In genomic region chr2:148654414-148654813, GRCh38 we compare ENCODE assay signal across 2 cellular contexts.
TF ChIP-seq lines count a peak whose summit lies in the region.

No MANE protein-coding gene starts in this region.

TF ChIP-seq in K562, 482 proteins besides CTCF, POLR2A, EP300 and RAD21:
- TF ChIP-seq, protein P1, sequence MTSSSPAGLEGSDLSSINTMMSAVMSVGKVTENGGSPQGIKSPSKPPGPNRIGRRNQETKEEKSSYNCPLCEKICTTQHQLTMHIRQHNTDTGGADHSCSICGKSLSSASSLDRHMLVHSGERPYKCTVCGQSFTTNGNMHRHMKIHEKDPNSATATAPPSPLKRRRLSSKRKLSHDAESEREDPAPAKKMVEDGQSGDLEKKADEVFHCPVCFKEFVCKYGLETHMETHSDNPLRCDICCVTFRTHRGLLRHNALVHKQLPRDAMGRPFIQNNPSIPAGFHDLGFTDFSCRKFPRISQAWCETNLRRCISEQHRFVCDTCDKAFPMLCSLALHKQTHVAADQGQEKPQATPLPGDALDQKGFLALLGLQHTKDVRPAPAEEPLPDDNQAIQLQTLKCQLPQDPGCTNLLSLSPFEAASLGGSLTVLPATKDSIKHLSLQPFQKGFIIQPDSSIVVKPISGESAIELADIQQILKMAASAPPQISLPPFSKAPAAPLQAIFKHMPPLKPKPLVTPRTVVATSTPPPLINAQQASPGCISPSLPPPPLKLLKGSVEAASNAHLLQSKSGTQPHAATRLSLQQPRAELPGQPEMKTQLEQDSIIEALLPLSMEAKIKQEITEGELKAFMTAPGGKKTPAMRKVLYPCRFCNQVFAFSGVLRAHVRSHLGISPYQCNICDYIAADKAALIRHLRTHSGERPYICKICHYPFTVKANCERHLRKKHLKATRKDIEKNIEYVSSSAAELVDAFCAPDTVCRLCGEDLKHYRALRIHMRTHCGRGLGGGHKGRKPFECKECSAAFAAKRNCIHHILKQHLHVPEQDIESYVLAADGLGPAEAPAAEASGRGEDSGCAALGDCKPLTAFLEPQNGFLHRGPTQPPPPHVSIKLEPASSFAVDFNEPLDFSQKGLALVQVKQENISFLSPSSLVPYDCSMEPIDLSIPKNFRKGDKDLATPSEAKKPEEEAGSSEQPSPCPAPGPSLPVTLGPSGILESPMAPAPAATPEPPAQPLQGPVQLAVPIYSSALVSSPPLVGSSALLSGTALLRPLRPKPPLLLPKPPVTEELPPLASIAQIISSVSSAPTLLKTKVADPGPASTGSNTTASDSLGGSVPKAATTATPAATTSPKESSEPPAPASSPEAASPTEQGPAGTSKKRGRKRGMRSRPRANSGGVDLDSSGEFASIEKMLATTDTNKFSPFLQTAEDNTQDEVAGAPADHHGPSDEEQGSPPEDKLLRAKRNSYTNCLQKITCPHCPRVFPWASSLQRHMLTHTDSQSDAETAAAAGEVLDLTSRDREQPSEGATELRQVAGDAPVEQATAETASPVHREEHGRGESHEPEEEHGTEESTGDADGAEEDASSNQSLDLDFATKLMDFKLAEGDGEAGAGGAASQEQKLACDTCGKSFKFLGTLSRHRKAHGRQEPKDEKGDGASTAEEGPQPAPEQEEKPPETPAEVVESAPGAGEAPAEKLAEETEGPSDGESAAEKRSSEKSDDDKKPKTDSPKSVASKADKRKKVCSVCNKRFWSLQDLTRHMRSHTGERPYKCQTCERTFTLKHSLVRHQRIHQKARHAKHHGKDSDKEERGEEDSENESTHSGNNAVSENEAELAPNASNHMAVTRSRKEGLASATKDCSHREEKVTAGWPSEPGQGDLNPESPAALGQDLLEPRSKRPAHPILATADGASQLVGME (CRISPR knock-in tag; IDR thresholded peaks at IDR 0.05): no peak
- TF ChIP-seq FOXK2 (conservative IDR thresholded peaks at IDR 0.05 in 1 of 2, IDR thresholded peaks at IDR 0.05 in 1 of 2; ENCODE audit: low read depth in 2 of 2) (no peak), HDAC3 (IDR thresholded peaks at IDR 0.05; ENCODE audit: borderline replicate concordance, partially characterized antibody) (no peak), ZNF311 (CRISPR knock-in tag; IDR thresholded peaks at IDR 0.05) (no peak), ZNF707 (CRISPR knock-in tag; conservative IDR thresholded peaks at IDR 0.05) (no peak), GATA2 (CRISPR knock-in tag; IDR thresholded peaks at IDR 0.05) (no peak), ILF3 (IDR thresholded peaks at IDR 0.05; ENCODE audit: borderline replicate concordance) (no peak), KDM2B (CRISPR knock-in tag; IDR thresholded peaks at IDR 0.05) (no peak), COPS2 (conservative IDR thresholded peaks at IDR 0.05) (no peak), PHF21A (IDR thresholded peaks at IDR 0.05; ENCODE audit: borderline replicate concordance, low read depth) (no peak), U2AF1 (optimal IDR thresholded peaks at IDR 0.05; ENCODE audit: low read depth, low read length) (no peak), TAF7 (tag; IDR thresholded peaks at IDR 0.05) (no peak), PCBP2 (IDR thresholded peaks at IDR 0.05; ENCODE audit: low read depth, low read length, poor library complexity, severe bottlenecking) (no peak), KAT7 (CRISPR knock-in tag; IDR thresholded peaks at IDR 0.05; ENCODE audit: borderline replicate concordance) (no peak), ZNF668 (CRISPR knock-in tag; IDR thresholded peaks at IDR 0.05) (no peak), SFPQ (IDR thresholded peaks at IDR 0.05; ENCODE audit: low read depth, low read length) (no peak)
- TF ChIP-seq, protein P2, sequence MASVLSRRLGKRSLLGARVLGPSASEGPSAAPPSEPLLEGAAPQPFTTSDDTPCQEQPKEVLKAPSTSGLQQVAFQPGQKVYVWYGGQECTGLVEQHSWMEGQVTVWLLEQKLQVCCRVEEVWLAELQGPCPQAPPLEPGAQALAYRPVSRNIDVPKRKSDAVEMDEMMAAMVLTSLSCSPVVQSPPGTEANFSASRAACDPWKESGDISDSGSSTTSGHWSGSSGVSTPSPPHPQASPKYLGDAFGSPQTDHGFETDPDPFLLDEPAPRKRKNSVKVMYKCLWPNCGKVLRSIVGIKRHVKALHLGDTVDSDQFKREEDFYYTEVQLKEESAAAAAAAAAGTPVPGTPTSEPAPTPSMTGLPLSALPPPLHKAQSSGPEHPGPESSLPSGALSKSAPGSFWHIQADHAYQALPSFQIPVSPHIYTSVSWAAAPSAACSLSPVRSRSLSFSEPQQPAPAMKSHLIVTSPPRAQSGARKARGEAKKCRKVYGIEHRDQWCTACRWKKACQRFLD (CRISPR knock-in tag; IDR thresholded peaks at IDR 0.05): no peak
- TF ChIP-seq, protein P3, sequence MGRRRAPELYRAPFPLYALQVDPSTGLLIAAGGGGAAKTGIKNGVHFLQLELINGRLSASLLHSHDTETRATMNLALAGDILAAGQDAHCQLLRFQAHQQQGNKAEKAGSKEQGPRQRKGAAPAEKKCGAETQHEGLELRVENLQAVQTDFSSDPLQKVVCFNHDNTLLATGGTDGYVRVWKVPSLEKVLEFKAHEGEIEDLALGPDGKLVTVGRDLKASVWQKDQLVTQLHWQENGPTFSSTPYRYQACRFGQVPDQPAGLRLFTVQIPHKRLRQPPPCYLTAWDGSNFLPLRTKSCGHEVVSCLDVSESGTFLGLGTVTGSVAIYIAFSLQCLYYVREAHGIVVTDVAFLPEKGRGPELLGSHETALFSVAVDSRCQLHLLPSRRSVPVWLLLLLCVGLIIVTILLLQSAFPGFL (CRISPR knock-in tag; IDR thresholded peaks at IDR 0.05): no peak
TF ChIP-seq in K562: peak in this region for 0.

TF ChIP-seq in HEK293T, 16 proteins besides CTCF, POLR2A, EP300 and RAD21:
- TF ChIP-seq FOXM1 (IDR thresholded peaks at IDR 0.05; ENCODE audit: borderline replicate concordance): no peak
- no peak for TF ChIP-seq NFRKB (IDR thresholded peaks at IDR 0.05)
- TF ChIP-seq L3MBTL2 (conservative IDR thresholded peaks at IDR 0.05): no peak
- no peak for TF ChIP-seq TARDBP (IDR thresholded peaks at IDR 0.05)
- no peak for TF ChIP-seq ARNT (IDR thresholded peaks at IDR 0.05)
